Comparison of ENCODE assay signal across 8 cellular contexts in genomic region chr1:100894622-100895539, GRCh38. TPM values are rescaled to one million over a fixed set of nuclear protein-coding genes. Genes with fewer than 3 reads are reported as not detected.
DNase-seq lines count a peak whose midpoint lies in the region; ATAC-seq and TF ChIP-seq lines count a peak whose summit lies in the region.

Gene EXTL2 (minus strand): TSS chr1:100894842. CDS start chr1:100888757, 6,085 bp downstream.

- peak; percentile 47 for ATAC-seq in RWPE2 (ENCODE audit: low read depth)

- H3F3A ChIP-seq in neural cell (ENCODE audit: insufficient read depth, low read length, poor library complexity, severe bottlenecking) = peaks cover 5% of the 10 kb centered on the region

- no peaks in the 10 kb centered on the region for H3K9me2 ChIP-seq in neural cell (ENCODE audit: insufficient read depth, low read length)

- H3K36me3 ChIP-seq in RWPE2 (ENCODE audit: low read depth) (peaks cover 22% of the 10 kb centered on the region), neural cell (ENCODE audit: insufficient read depth, low read length) (no peaks in the 10 kb centered on the region)

- no peaks in the 10 kb centered on the region for H4K20me1 ChIP-seq in neural cell (ENCODE audit: insufficient read depth)

- H3K4me1 ChIP-seq in RWPE2 (ENCODE audit: insufficient read depth, poor library complexity, severe bottlenecking) = no peaks in the 10 kb centered on the region

- no peak for TF ChIP-seq CTCF in RWPE2 (IDR thresholded peaks at IDR 0.05; ENCODE audit: poor library complexity, severe bottlenecking)
- no peak for TF ChIP-seq CTCF in foreskin fibroblast (IDR thresholded peaks at IDR 0.05; ENCODE audit: low read depth, low read length)
- peak; percentile 6 for TF ChIP-seq CTCF in neural cell (IDR thresholded peaks at IDR 0.05; ENCODE audit: poor library complexity, severe bottlenecking)

- H3K4me3 ChIP-seq in RWPE2 (ENCODE audit: severe bottlenecking) = peak within 1 kb of the TSS; percentile 84
- peak within 1 kb of the TSS; percentile 92 to 97 for H3K4me3 ChIP-seq in foreskin fibroblast (ENCODE audit: low read depth in 1 of 2, low read length in 2 of 2)
- peak within 1 kb of the TSS; percentile 86 for H3K4me3 ChIP-seq in neural cell (ENCODE audit: low read length)

- peak within 1 kb of the TSS; percentile 88 for H2AFZ ChIP-seq in neural cell (ENCODE audit: low read depth, low read length)

- peak within 1 kb of the TSS; percentile 83 for H3K9ac ChIP-seq in neural cell (ENCODE audit: low read length)

- TF ChIP-seq RAD21 in neural cell (conservative IDR thresholded peaks at IDR 0.05) = no peak

- H3K79me2 ChIP-seq in neural cell (replicated peaks; ENCODE audit: insufficient read depth, low read length) = peaks cover 35% of the 10 kb centered on the region

- H3K27ac ChIP-seq in RWPE2 (ENCODE audit: poor library complexity, severe bottlenecking) (peak within 1 kb of the TSS; percentile 89), neural cell (ENCODE audit: low read length) (peak within 1 kb of the TSS; percentile 74)

- DNase-seq in EL = peak; percentile 88
- DNase-seq in H4 (ENCODE audit: low spot score) = peak; percentile 93
- peak; percentile 93 for DNase-seq in LoVo (ENCODE audit: low spot score)
- DNase-seq in RWPE2 (ENCODE audit: low spot score) = peak; percentile 86
- peak; percentile 32 for DNase-seq in activated gamma-delta T cell treated with anti-CD3 and anti-CD28 coated beads, Interleukin-2, amount 50 U/mL, for 16 hours (ENCODE audit: low read depth)
- DNase-seq in foreskin fibroblast = peak; percentile 70 to 86
- DNase-seq in stromal cell of bone marrow (ENCODE audit: low read depth) = peak; percentile 49

- no peak for TF ChIP-seq EP300 in neural cell (conservative IDR thresholded peaks at IDR 0.05; ENCODE audit: poor library complexity, severe bottlenecking)

- H3K9me3 ChIP-seq in RWPE2 (ENCODE audit: severe bottlenecking) = no peaks in the 10 kb centered on the region
- no peaks in the 10 kb centered on the region for H3K9me3 ChIP-seq in neural cell (ENCODE audit: low read length)

- H3K27me3 ChIP-seq in RWPE2 (ENCODE audit: insufficient read depth, poor library complexity, severe bottlenecking) = no peaks in the 10 kb centered on the region
- no peaks in the 10 kb centered on the region for H3K27me3 ChIP-seq in neural cell (ENCODE audit: insufficient read depth, low read depth, low read length)

- peak within 1 kb of the TSS; percentile 83 for H3K4me2 ChIP-seq in neural cell (ENCODE audit: low read length)

TF ChIP-seq in neural cell, 6 proteins besides CTCF, POLR2A, EP300 and RAD21:
- TF ChIP-seq TAF1 (IDR thresholded peaks at IDR 0.05; ENCODE audit: low read depth) = peak; percentile 33
- TF ChIP-seq REST (IDR thresholded peaks at IDR 0.05; ENCODE audit: borderline replicate concordance) = peak; percentile 58
- TF ChIP-seq EZH2 (IDR thresholded peaks at IDR 0.05; ENCODE audit: borderline replicate concordance, insufficient read depth, low read length, poor library complexity, severe bottlenecking) = no peak
- peak; percentile 94 for TF ChIP-seq MXI1 (conservative IDR thresholded peaks at IDR 0.05; ENCODE audit: poor library complexity, severe bottlenecking)
- no peak for TF ChIP-seq POLR2AphosphoS5 (IDR thresholded peaks at IDR 0.05)
- no peak for TF ChIP-seq SMC3 (conservative IDR thresholded peaks at IDR 0.05; ENCODE audit: poor library complexity)

RNA-seq across cellular contexts. Expression of gene EXTL2, which starts in this region (rescaled TPM):
- total RNA-seq in H4 (2014; rRNA removed; shearing (Covaris generic)) = 21.8 and 31.1 TPM in 2 replicates
- polyA plus RNA-seq in neural cell = 33.9 and 34.2 TPM in 2 replicates
- 28.0 and 34.6 TPM in 2 replicates for polyA minus RNA-seq in neural cell

Comparison
In these comparisons a context has a peak if more than half of its experiments do, and no peak if none do; other contexts are left out.
1. Peak in every context shown above with its lines: DNase-seq, ATAC-seq, H3K4me3 ChIP-seq and H3K27ac ChIP-seq.
2. DNase-seq: peak in every context shown above with its lines; median percentile 93 in H4; 93 in LoVo; 88 in EL; 86 in RWPE2; 78 in foreskin fibroblast; 49 in stromal cell of bone marrow; 32 in activated gamma-delta T cell treated with anti-CD3 and anti-CD28 coated beads, Interleukin-2, amount 50 U/mL, for 16 hours.